ENCODE assay signal across 1 cellular context in genomic region chr2:3283206-3283605, GRCh38.
TF ChIP-seq lines count a peak whose summit lies in the region.

No MANE protein-coding gene starts in this region.

TF ChIP-seq in WTC11, 78 proteins besides CTCF, POLR2A, EP300 and RAD21 (continued from another document):
- TF ChIP-seq E2F1 (CRISPR knock-in tag; IDR thresholded peaks at IDR 0.05): no peak
- no peak for TF ChIP-seq FOXP1 (CRISPR knock-in tag; IDR thresholded peaks at IDR 0.05; ENCODE audit: borderline replicate concordance)
- no peak for TF ChIP-seq ZNF281 (CRISPR knock-in tag; IDR thresholded peaks at IDR 0.05)
- TF ChIP-seq, protein P1, sequence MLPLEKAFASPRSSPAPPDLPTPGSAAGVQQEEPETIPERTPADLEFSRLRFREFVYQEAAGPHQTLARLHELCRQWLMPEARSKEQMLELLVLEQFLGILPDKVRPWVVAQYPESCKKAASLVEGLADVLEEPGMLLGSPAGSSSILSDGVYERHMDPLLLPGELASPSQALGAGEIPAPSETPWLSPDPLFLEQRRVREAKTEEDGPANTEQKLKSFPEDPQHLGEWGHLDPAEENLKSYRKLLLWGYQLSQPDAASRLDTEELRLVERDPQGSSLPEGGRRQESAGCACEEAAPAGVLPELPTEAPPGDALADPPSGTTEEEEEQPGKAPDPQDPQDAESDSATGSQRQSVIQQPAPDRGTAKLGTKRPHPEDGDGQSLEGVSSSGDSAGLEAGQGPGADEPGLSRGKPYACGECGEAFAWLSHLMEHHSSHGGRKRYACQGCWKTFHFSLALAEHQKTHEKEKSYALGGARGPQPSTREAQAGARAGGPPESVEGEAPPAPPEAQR (CRISPR knock-in tag; IDR thresholded peaks at IDR 0.05): no peak
TF ChIP-seq in WTC11: peak in this region for 0.
